In the genomic region with DNA sequence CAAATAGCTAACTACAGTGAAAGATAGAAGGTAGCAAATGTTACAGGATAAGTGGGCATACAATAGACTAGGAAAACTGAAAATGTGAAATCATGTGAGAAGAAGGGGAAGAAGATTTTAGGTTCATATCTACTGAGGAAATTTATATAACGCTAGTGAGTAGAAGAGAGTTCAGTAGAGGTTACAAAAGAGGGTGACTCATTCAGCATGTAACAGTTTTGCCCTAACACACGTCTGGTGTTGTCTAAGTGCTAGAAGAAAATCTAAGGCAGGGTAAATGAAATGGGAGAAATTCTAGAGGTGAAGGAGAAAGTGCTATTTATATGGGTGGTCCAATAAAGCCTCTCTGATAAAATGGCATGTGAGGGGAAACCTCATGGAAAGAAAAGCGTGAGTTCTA, we compare ENCODE assay signal across 20 cellular contexts.
"Had no signal": no experiment of that assay in that cellular context is flagged by ENCODE, and none has a peak within 500 bp of the region (broad histone marks: within the 10 kb centered on the region; RNA-seq: fewer than 3 reads in every experiment).

No MANE protein-coding gene starts in this region.

- H3K4me3 Mint-ChIP-seq: activated CD4-positive, alpha-beta memory T cell treated with anti-CD3 and anti-CD28 coated beads, Interleukin-2, amount 10 ng/mL, durations not matched to agents 7 days and 5 days; activated T-cell treated with anti-CD3 and anti-CD28 coated beads, Interleukin-2, amount 50 U/mL, for 24 hours; neural crest cell; T-helper 17 cell; WTC11 had no signal

- DNase-seq: activated CD4-positive, alpha-beta memory T cell treated with anti-CD3 and anti-CD28 coated beads, Interleukin-2, amount 10 ng/mL, durations not matched to agents 7 days and 5 days; activated CD4-positive, alpha-beta T cell treated with anti-CD3 and anti-CD28 coated beads for 4 hours; activated naive CD4-positive, alpha-beta T cell treated with anti-CD3 and anti-CD28 coated beads, Interleukin-2, amount 50 U/mL, for 16 hours; activated T-cell treated with anti-CD3 and anti-CD28 coated beads, Interleukin-2, amount 50 U/mL, for 24 hours; effector CD8-positive, alpha-beta T cell; head of caudate nucleus; left colon; lower lobe of right lung; midbrain; psoas muscle; spleen; stomach; T-helper 17 cell; testis; upper lobe of left lung had no signal

- H3K27ac Mint-ChIP-seq: activated CD4-positive, alpha-beta memory T cell treated with anti-CD3 and anti-CD28 coated beads, Interleukin-2, amount 10 ng/mL, durations not matched to agents 7 days and 5 days; activated T-cell treated with anti-CD3 and anti-CD28 coated beads, Interleukin-2, amount 50 U/mL, for 24 hours; T-helper 17 cell; WTC11 had no signal

- H3K4me3 ChIP-seq: body of pancreas, lower lobe of right lung, psoas muscle, spleen, stomach, testis, upper lobe of left lung had no signal

- H3K27ac ChIP-seq: epithelial cell of prostate, lower lobe of right lung, psoas muscle, spleen, stomach, testis, upper lobe of left lung had no signal

- ATAC-seq: left colon, lower lobe of right lung, psoas muscle, sciatic nerve, T-helper 17 cell had no signal

- H3K36me3 ChIP-seq: lower lobe of right lung, spleen, stomach, upper lobe of left lung had no signal

- H3K27me3 ChIP-seq: body of pancreas, spleen, stomach, testis, upper lobe of left lung had no signal

- H3K4me1 Mint-ChIP-seq: activated CD4-positive, alpha-beta memory T cell treated with anti-CD3 and anti-CD28 coated beads, Interleukin-2, amount 10 ng/mL, durations not matched to agents 7 days and 5 days; T-helper 17 cell had no signal

- H3K9me3 ChIP-seq: body of pancreas, lower lobe of right lung, psoas muscle, spleen, stomach, testis, upper lobe of left lung had no signal

- H3K27me3 Mint-ChIP-seq: activated CD4-positive, alpha-beta memory T cell treated with anti-CD3 and anti-CD28 coated beads, Interleukin-2, amount 10 ng/mL, durations not matched to agents 7 days and 5 days; activated T-cell treated with anti-CD3 and anti-CD28 coated beads, Interleukin-2, amount 50 U/mL, for 24 hours; T-helper 17 cell had no signal

- H3K4me1 ChIP-seq: lower lobe of right lung, psoas muscle, spleen, stomach, testis, upper lobe of left lung had no signal
